Comparison of ENCODE assay signal across 15 cellular contexts in genomic region chr5:135308752-135309151, GRCh38.
DNase-seq lines count a peak whose midpoint lies in the region; ATAC-seq, FAIRE-seq and TF ChIP-seq lines count a peak whose summit lies in the region.
"Had no signal": no experiment of that assay in that cellular context is flagged by ENCODE, and none has a peak within 500 bp of the region (broad histone marks: within the 10 kb centered on the region; RNA-seq: fewer than 3 reads in every experiment).

No MANE protein-coding gene starts in this region.

- H3K4me2 ChIP-seq in K562 (ENCODE audit: insufficient read depth, low read length) (no peak overlapping the region), mesenchymal stem cell (ENCODE audit: low read length, poor library complexity, severe bottlenecking) (no peak overlapping the region)

- POLR2A ChIA-PET in K562 (lab: Yijun Ruan, JAX) = interaction anchor here (0.8 to 1.7 kb wide), 3 partner anchors 9 to 1042 kb away, joined by 3 to 4 read pairs (median 3); no protein-coding TSS in a partner anchor

- H3K4me3 ChIP-seq in K562 (no peak overlapping the region), mesenchymal stem cell (ENCODE audit: insufficient read depth in 1 of 2, low read depth in 1 of 2, low read length in 2 of 2) (no peak overlapping the region)
- H3K4me3 ChIP-seq: GM12878 had no signal

- H3K27ac ChIP-seq in K562 (ENCODE audit: extremely low read depth, low read depth, low read length) = no peak overlapping the region
- H3K27ac ChIP-seq in mesenchymal stem cell (ENCODE audit: low read length, poor library complexity, severe bottlenecking) = peak overlapping the region; percentile 6
- H3K27ac ChIP-seq: foreskin keratinocyte had no signal

- H3K27me3 Mint-ChIP-seq in HFFc6 (ENCODE audit: insufficient read depth) = peaks cover 3% of the 10 kb centered on the region; the same call in 1 of the 2 replicates
- peaks cover 2% of the 10 kb centered on the region for H3K27me3 Mint-ChIP-seq in endothelial cell (ENCODE audit: unreplicated experiment)

- peak overlapping the region; percentile 78 for H4K8ac ChIP-seq in mesenchymal stem cell (ENCODE audit: low read length)

- no peak for TF ChIP-seq RAD21 in K562 (CRISPR knock-in tag; conservative IDR thresholded peaks at IDR 0.05 in 1 of 2, IDR thresholded peaks at IDR 0.05 in 1 of 2)

- H3K36me3 ChIP-seq in K562 (ENCODE audit: control insufficient read depth, insufficient read depth, low read length) (no peaks in the 10 kb centered on the region), mesenchymal stem cell (ENCODE audit: control insufficient read depth in 1 of 2, insufficient read depth in 2 of 2, low read depth in 1 of 2, low read length in 2 of 2) (no peaks in the 10 kb centered on the region)

- H3K27me3 ChIP-seq in K562 (ENCODE audit: control insufficient read depth in 2 of 2, insufficient read depth in 2 of 2, low read length in 2 of 2) (no peaks in the 10 kb centered on the region), mesenchymal stem cell (ENCODE audit: control insufficient read depth in 1 of 2, insufficient read depth in 1 of 2, low read length in 2 of 2) (no peaks in the 10 kb centered on the region)

- in situ Hi-C loops in K562 (cut with MboI) = loop anchor here (5.0 kb wide), 1 partner anchor 86 kb away; no protein-coding TSS in a partner anchor

- no peak overlapping the region for H3K9ac ChIP-seq in K562 (ENCODE audit: insufficient read depth in 1 of 2, low read depth in 2 of 2, low read length in 2 of 2)
- no peak overlapping the region for H3K9ac ChIP-seq in mesenchymal stem cell (ENCODE audit: low read length)

- H3K36me3 Mint-ChIP-seq in HFFc6 (ENCODE audit: low read depth) = no peaks in the 10 kb centered on the region
- H3K36me3 Mint-ChIP-seq in endothelial cell (ENCODE audit: low read depth, unreplicated experiment) = no peaks in the 10 kb centered on the region
- H3K36me3 Mint-ChIP-seq: naive B cell had no signal

- peak overlapping the region; percentile 59 to 81 for H3K18ac ChIP-seq in mesenchymal stem cell (ENCODE audit: low read depth in 1 of 2, low read length in 2 of 2)

- TF ChIP-seq EP300 in K562 (IDR thresholded peaks at IDR 0.05; ENCODE audit: low read length) = no peak

- no peak overlapping the region for H2BK5ac ChIP-seq in mesenchymal stem cell (ENCODE audit: low read depth, low read length, poor library complexity, severe bottlenecking)

- H3K79me1 ChIP-seq in mesenchymal stem cell (replicated peaks; ENCODE audit: low read length, poor library complexity, severe bottlenecking) = no peaks in the 10 kb centered on the region

- H3K9me3 ChIP-seq in K562 (replicated peaks; ENCODE audit: control insufficient read depth, insufficient read depth, low read depth, low read length) (no peaks in the 10 kb centered on the region), mesenchymal stem cell (ENCODE audit: control insufficient read depth, low read length) (no peaks in the 10 kb centered on the region)

- FAIRE-seq in K562 (lab: Jason Lieb, UNC) = peak; percentile 19
- FAIRE-seq: GM12878, keratinocyte had no signal

- H3K4ac ChIP-seq in mesenchymal stem cell (ENCODE audit: low read depth in 1 of 2, low read length in 2 of 2) = peak overlapping the region in 1 of 2 experiments; percentile 75

- CTCF ChIA-PET in K562 (lab: Yijun Ruan, JAX; ENCODE audit: low intra/inter-chr PET ratio) = no interaction called here

- TF ChIP-seq CTCF in HFFc6 (IDR thresholded peaks at IDR 0.05) (no peak), K562 (IDR thresholded peaks at IDR 0.05 in 2 of 3, conservative IDR thresholded peaks at IDR 0.05 in 1 of 3; ENCODE audit: insufficient read depth in 2 of 3, low read depth in 1 of 3, low read length in 3 of 3) (no peak), endothelial cell (IDR thresholded peaks at IDR 0.05; ENCODE audit: unreplicated experiment) (no peak)

- 45% methylated on average over 5 of the region's 5 CpGs for WGBS in K562 (ENCODE audit: insufficient coverage, low coverage, missing lambda C conversion rate)
- 1% methylated on average over 5 of the region's 5 CpGs for WGBS in mesenchymal stem cell

- no peak for TF ChIP-seq POLR2A in K562 (conservative IDR thresholded peaks at IDR 0.05)

- H2BK12ac ChIP-seq in mesenchymal stem cell (ENCODE audit: low read length in 2 of 2) = peak overlapping the region; percentile 37 to 51

- intact Hi-C loops in K562 (cut with micrococcal nuclease) = no loop called here

- H3K23ac ChIP-seq in mesenchymal stem cell (ENCODE audit: low read length in 2 of 2) = no peak overlapping the region

- H3K4me1 Mint-ChIP-seq in HFFc6 (ENCODE audit: low read depth) (peaks cover 58% of the 10 kb centered on the region), endothelial cell (ENCODE audit: unreplicated experiment) (no peaks in the 10 kb centered on the region)
- H3K4me1 Mint-ChIP-seq: naive B cell had no signal

- H3K4me3 Mint-ChIP-seq in HFFc6 (peak overlapping the region; percentile 72), endothelial cell (ENCODE audit: unreplicated experiment) (no peak overlapping the region)
- H3K4me3 Mint-ChIP-seq: naive B cell had no signal

- H3K79me2 ChIP-seq in K562 (ENCODE audit: control insufficient read depth, insufficient read depth, low read length) = no peaks in the 10 kb centered on the region

- peak overlapping the region; percentile 30 for H2AK5ac ChIP-seq in mesenchymal stem cell (ENCODE audit: low read length, severe bottlenecking)

- peaks cover 14 to 35% of the 10 kb centered on the region in 2 experiments for H3K4me1 ChIP-seq in K562 (replicated peaks in 1 of 2; ENCODE audit: control insufficient read depth in 2 of 2, insufficient read depth in 2 of 2, low read length in 2 of 2)
- H3K4me1 ChIP-seq in mesenchymal stem cell (ENCODE audit: control insufficient read depth, insufficient read depth, low read depth, low read length) = peaks cover 23% of the 10 kb centered on the region
- H3K4me1 ChIP-seq: foreskin keratinocyte had no signal

- H3K9me1 ChIP-seq in K562 (ENCODE audit: control insufficient read depth, insufficient read depth, low read length) = no peaks in the 10 kb centered on the region

- H3K27ac Mint-ChIP-seq in HFFc6 (peak overlapping the region; percentile 95), endothelial cell (ENCODE audit: unreplicated experiment) (no peak overlapping the region)

- no peak overlapping the region for H2BK120ac ChIP-seq in mesenchymal stem cell (ENCODE audit: low read depth, low read length)

- no TSS peak for BruUV-seq in K562 (replicated peaks; lab: Mats Ljungman, UMichigan)

- H3K9me3 Mint-ChIP-seq in HFFc6 (no peaks in the 10 kb centered on the region), endothelial cell (ENCODE audit: unreplicated experiment) (no peaks in the 10 kb centered on the region)
- H3K9me3 Mint-ChIP-seq: naive B cell had no signal

- H4K20me1 ChIP-seq in K562 (replicated peaks; ENCODE audit: control insufficient read depth, insufficient read depth, low read length) = 0 out of 2 replicates have a peak, but pooled peaks cover 5% of the 10 kb centered on the region

- ATAC-seq in K562 = no peak
- ATAC-seq: foreskin keratinocyte, GM12878 had no signal

- H2AFZ ChIP-seq in K562 (ENCODE audit: low read depth, low read length) = no peak overlapping the region
- no peak overlapping the region for H2AFZ ChIP-seq in mesenchymal stem cell (ENCODE audit: low read depth, low read length)

- H3K14ac ChIP-seq in mesenchymal stem cell (ENCODE audit: low read length in 2 of 2) = peak overlapping the region in 1 of 2 experiments; percentile 81

- H2BK15ac ChIP-seq in mesenchymal stem cell (ENCODE audit: low read depth, poor library complexity, severe bottlenecking) = no peak overlapping the region

- peak overlapping the region; percentile 85 for H4K91ac ChIP-seq in mesenchymal stem cell (ENCODE audit: low read length)

- DNase-seq in AG20443 (ENCODE audit: low spot score) (peak; percentile 19), HFFc6 (peak; percentile 88), K562 (ENCODE audit: extremely low read depth in 1 of 4, low spot score in 3 of 4) (no peak), mesenchymal stem cell (peak; percentile 91), KG1 (lab: John Stamatoyannopoulos, UW) (no peak), NCI-H1105 treated with DMSO at 0.1 percent for 48 hours (lab: John Stamatoyannopoulos, UW) (no peak), endothelial cell (ENCODE audit: low spot score) (no peak)
- no peak for DNase-seq in central memory CD4-positive, alpha-beta T cell
- DNase-seq: activated CD4-positive, CD25-positive, alpha-beta regulatory T cell treated with anti-CD3 and anti-CD28 coated beads, Interleukin-2, amount 50 U/mL, for 72 hours; foreskin keratinocyte; naive B cell; NCI-H1105; NCI-H69 had no signal

TF ChIP-seq in K562, 482 proteins besides CTCF, POLR2A, EP300 and RAD21:
- no peak for TF ChIP-seq ZNF140 (CRISPR knock-in tag; IDR thresholded peaks at IDR 0.05)
- no peak for TF ChIP-seq SMARCA5 (IDR thresholded peaks at IDR 0.05)
- no peak for TF ChIP-seq ZNF274 (IDR thresholded peaks at IDR 0.05; ENCODE audit: borderline replicate concordance, low read depth, low read length)
- no peak for TF ChIP-seq ZNF717 (CRISPR knock-in tag; IDR thresholded peaks at IDR 0.05)
- TF ChIP-seq ATF2 (CRISPR knock-in tag; IDR thresholded peaks at IDR 0.05) = no peak
- no peak for TF ChIP-seq SIRT6 (IDR thresholded peaks at IDR 0.05; ENCODE audit: low read depth, low read length)
- TF ChIP-seq PKNOX1 (IDR thresholded peaks at IDR 0.05) = no peak

Comparison
In these comparisons a context has a peak if more than half of its experiments do, and no peak if none do; other contexts are left out.
1. DNase-seq: peak in AG20443 (single experiment), HFFc6 (single experiment) and mesenchymal stem cell (single experiment); none in K562 (0 of 4), KG1 (single experiment), NCI-H1105 treated with DMSO at 0.1 percent for 48 hours (single experiment), central memory CD4-positive, alpha-beta T cell (single experiment) and endothelial cell (single experiment).